ENCODE assay signal across 15 cellular contexts in genomic region chrX:80430826-80431501, GRCh38. TPM values are rescaled to one million over a fixed set of nuclear protein-coding genes. Genes with fewer than 3 reads are reported as not detected.
DNase-seq lines count a peak whose midpoint lies in the region; FAIRE-seq and TF ChIP-seq lines count a peak whose summit lies in the region.
"Had no signal": no experiment of that assay in that cellular context is flagged by ENCODE, and none has a peak within 500 bp of the region (broad histone marks: within the 10 kb centered on the region; RNA-seq: fewer than 3 reads in every experiment).

No MANE protein-coding gene starts in this region.

- intact Hi-C loops in kidney (cut with DNase I) = no loop called here

- no peak overlapping the region for H3K27ac ChIP-seq in kidney (ENCODE audit: low read depth in 2 of 2, low read length in 2 of 2)
- H3K27ac ChIP-seq in hepatocyte = no peak overlapping the region

- H3K36me3 ChIP-seq in BE2C = no peaks in the 10 kb centered on the region
- no peaks in the 10 kb centered on the region for H3K36me3 ChIP-seq in NT2/D1 (ENCODE audit: insufficient read depth, insufficient read length, low read length)
- no peaks in the 10 kb centered on the region for H3K36me3 ChIP-seq in kidney (ENCODE audit: control insufficient read depth in 1 of 2, insufficient read depth in 2 of 2, low read length in 2 of 2)
- no peaks in the 10 kb centered on the region for H3K36me3 ChIP-seq in hepatocyte (replicated peaks; ENCODE audit: insufficient read depth, low read depth)
- H3K36me3 ChIP-seq: sigmoid colon had no signal

- H3K9me2 ChIP-seq in hepatocyte (replicated peaks; ENCODE audit: insufficient read depth) = no peaks in the 10 kb centered on the region

- H4K20me1 ChIP-seq in hepatocyte (ENCODE audit: insufficient read depth, poor library complexity, severe bottlenecking) = no peaks in the 10 kb centered on the region

- TF ChIP-seq CTCF in BE2C (IDR thresholded peaks at IDR 0.05; ENCODE audit: low read depth, low read length) = peak; percentile 39
- TF ChIP-seq CTCF in GM13977 (IDR thresholded peaks at IDR 0.05; ENCODE audit: extremely low read depth, insufficient read depth, missing control alignments) = peak; percentile 49
- no peak for TF ChIP-seq CTCF in kidney (IDR thresholded peaks at IDR 0.05; ENCODE audit: borderline replicate concordance, extremely low read depth, insufficient read depth)
- TF ChIP-seq CTCF in hepatocyte (IDR thresholded peaks at IDR 0.05; ENCODE audit: poor library complexity) = no peak

- H3K27me3 ChIP-seq in BE2C = no peaks in the 10 kb centered on the region
- no peaks in the 10 kb centered on the region for H3K27me3 ChIP-seq in NT2/D1 (ENCODE audit: insufficient read depth, insufficient read length)
- no peaks in the 10 kb centered on the region for H3K27me3 ChIP-seq in hepatocyte
- H3K27me3 ChIP-seq: sigmoid colon had no signal

- H3K4me1 ChIP-seq in BE2C = no peaks in the 10 kb centered on the region
- H3K4me1 ChIP-seq in NT2/D1 (ENCODE audit: insufficient read depth, insufficient read length) = no peaks in the 10 kb centered on the region
- H3K4me1 ChIP-seq in kidney (ENCODE audit: control insufficient read depth in 1 of 2, insufficient read depth in 1 of 2, low read depth in 1 of 2, low read length in 2 of 2) = no peaks in the 10 kb centered on the region
- no peaks in the 10 kb centered on the region for H3K4me1 ChIP-seq in hepatocyte (ENCODE audit: insufficient read depth)

- in situ Hi-C loops in GM13977 (cut with MboI; ENCODE audit: low pct_unique_long_range_greater_than_20kb, low sequenced_read_pairs, unreplicated experiment) = no loop called here

- H3K9ac ChIP-seq in NT2/D1 (ENCODE audit: insufficient read length, low read depth) = no peak overlapping the region
- H3K9ac ChIP-seq in kidney (ENCODE audit: low read length in 2 of 2) = no peak overlapping the region

- H3K4me3 ChIP-seq in BE2C (ENCODE audit: low read depth, low read length) = no peak overlapping the region
- no peak overlapping the region for H3K4me3 ChIP-seq in NT2/D1 (ENCODE audit: insufficient read length, low read depth)
- no peak overlapping the region for H3K4me3 ChIP-seq in kidney (ENCODE audit: low read length in 2 of 2)
- no peak overlapping the region for H3K4me3 ChIP-seq in hepatocyte
- H3K4me3 ChIP-seq: sigmoid colon had no signal

- no peak for TF ChIP-seq POLR2A in erythroblast (IDR thresholded peaks at IDR 0.05; ENCODE audit: low read length)

- FAIRE-seq in kidney (lab: Jason Lieb, UNC) = no peak

- no peaks in the 10 kb centered on the region for H3K9me3 ChIP-seq in BE2C
- peaks cover 10% of the 10 kb centered on the region; the same call in 1 of the 2 replicates for H3K9me3 ChIP-seq in NT2/D1 (ENCODE audit: insufficient read depth, low read length)
- no peaks in the 10 kb centered on the region for H3K9me3 ChIP-seq in kidney (ENCODE audit: control insufficient read depth in 1 of 2, low read length in 2 of 2)
- H3K9me3 ChIP-seq in hepatocyte (ENCODE audit: low read depth) = peaks cover 3% of the 10 kb centered on the region
- H3K9me3 ChIP-seq: sigmoid colon had no signal

- no peaks in the 10 kb centered on the region for H3K79me2 ChIP-seq in hepatocyte

- no peak overlapping the region for H2AFZ ChIP-seq in hepatocyte

- no peak overlapping the region for H3K4me2 ChIP-seq in hepatocyte

- 48% methylated on average over 3 of the region's 3 CpGs for WGBS in hepatocyte (ENCODE audit: low lambda C conversion rate, missing lambda C conversion rate)

- DNase-seq in BE2C = peak; percentile 9
- DNase-seq in GM13977 (ENCODE audit: low spot score) = peak; percentile 5
- DNase-seq in NT2/D1 (ENCODE audit: low read depth, low spot score) = peak; percentile 22
- peak; percentile 49 to 57 for DNase-seq in erythroblast (lab: John Stamatoyannopoulos, UW)
- DNase-seq in NCI-H446 (lab: John Stamatoyannopoulos, UW) = no peak
- no peak for DNase-seq in kidney
- DNase-seq in ecto neural progenitor cell (ENCODE audit: low spot score) = no peak
- no peak for DNase-seq in hepatocyte (ENCODE audit: low spot score)
- DNase-seq: cerebellar nuclear complex; NK-92 treated with Interleukin-12 subunit alpha and Interleukin-12 subunit beta, amount 100 ng/mL, for 24 hours; sigmoid colon had no signal

RNA-seq across cellular contexts. Expression of gene TENT5D, which starts 10.7 kb away (rescaled TPM):
- polyA plus RNA-seq in BE2C (2012; ENCODE audit: insufficient read depth, insufficient read length, low read depth) = not detected
- total RNA-seq in kidney (0.13 TPM), hepatocyte (0.03 and 0.40 TPM in 2 replicates)
- polyA plus RNA-seq in kidney (ENCODE audit: insufficient read depth, low read depth, low replicate concordance) (not detected), hepatocyte (not detected in 2 replicates)
- total RNA-seq: activated CD8-positive, alpha-beta memory T cell treated with anti-CD3 and anti-CD28 coated beads for 36 hours; activated naive CD4-positive, alpha-beta T cell treated with anti-CD3 and anti-CD28 coated beads, Interleukin-2, amount 50 U/mL, for 72 hours; myocyte; sigmoid colon; subcutaneous adipose tissue had no signal
- polyA plus RNA-seq: sigmoid colon had no signal

Comparison
In these comparisons a context has a peak if more than half of its experiments do, and no peak if none do; other contexts are left out.
1. DNase-seq: peak in BE2C (single experiment), GM13977 (single experiment), NT2/D1 (single experiment) and erythroblast (2 of 2); none in NCI-H446 (0 of 2), kidney (single experiment), ecto neural progenitor cell (single experiment) and hepatocyte (single experiment).
2. CTCF ChIP-seq: peak in BE2C (single experiment) and GM13977 (single experiment); none in kidney (single experiment) and hepatocyte (single experiment).